ENCODE assay signal across 8 cellular contexts in the genomic region with DNA sequence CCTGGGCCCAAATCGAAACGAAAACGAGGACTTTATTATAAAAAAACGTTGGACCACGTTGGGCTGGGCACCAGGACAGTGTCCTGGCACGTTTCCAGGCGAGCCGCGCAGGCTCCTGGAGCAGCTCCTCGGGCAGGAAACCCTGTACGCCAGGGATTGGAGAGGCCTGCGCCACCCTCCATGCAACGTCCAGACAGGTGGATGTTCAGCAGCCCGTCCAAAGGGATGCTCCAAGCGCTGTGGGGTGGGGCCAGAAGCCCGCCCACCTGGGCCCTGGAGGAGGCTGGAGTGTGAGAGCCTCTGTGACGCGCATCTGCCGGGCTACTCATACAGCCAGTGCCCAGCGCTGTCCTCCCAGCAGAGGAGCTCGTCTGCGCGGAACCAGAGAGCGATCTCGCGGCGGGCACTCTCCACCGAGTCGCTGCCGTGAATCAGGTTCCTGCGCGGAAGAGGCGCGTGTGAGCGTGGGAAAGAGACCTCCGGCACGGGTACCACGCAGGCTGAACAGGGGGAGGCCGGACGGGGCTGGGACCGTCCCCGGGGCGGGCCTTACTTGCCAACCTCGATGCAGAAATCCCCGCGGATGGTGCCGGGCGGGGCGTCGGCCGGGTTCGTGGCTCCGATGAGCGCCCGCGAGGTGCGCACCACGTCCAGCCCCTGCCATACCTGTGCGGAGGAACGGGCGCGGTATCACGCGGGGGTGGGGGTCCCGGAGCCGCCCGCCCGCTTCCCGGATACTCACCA. TPM values are rescaled to one million over a fixed set of nuclear protein-coding genes. Genes with fewer than 3 reads are reported as not detected.
DNase-seq lines count a peak whose midpoint lies in the region; ATAC-seq and TF ChIP-seq lines count a peak whose summit lies in the region.

No MANE protein-coding gene starts in this region.

- no peak overlapping the region for H2AFZ ChIP-seq in GM23248

- peak overlapping the region; percentile 94 for H3K4me3 Mint-ChIP-seq in progenitor cell of endocrine pancreas (ENCODE audit: low read depth)

- peak; percentile 94 for DNase-seq in GM23248
- DNase-seq in RPMI8226 = peak; percentile 46
- peak; percentile 62 for DNase-seq in amniotic epithelial cell (ENCODE audit: low read depth)
- peak; percentile 79 for DNase-seq in left ventricle myocardium superior
- DNase-seq in progenitor cell of endocrine pancreas (ENCODE audit: low spot score, unreplicated experiment) = no peak
- no peak for DNase-seq in H4 (ENCODE audit: low spot score)
- no peak for DNase-seq in NCI-H1436 treated with DMSO at 0.1 percent for 48 hours (lab: John Stamatoyannopoulos, UW)

- intact Hi-C loops in left ventricle myocardium superior (cut with micrococcal nuclease) = no loop called here

- ATAC-seq in left ventricle myocardium superior (peak; percentile 13), GM18867 (IDR thresholded peaks at IDR 0.05; ENCODE audit: unreplicated experiment) (no peak)

- no peaks in the 10 kb centered on the region for H3K9me3 Mint-ChIP-seq in progenitor cell of endocrine pancreas (ENCODE audit: low read depth)

- H3K4me3 ChIP-seq in GM23248 = peak overlapping the region; percentile 86

- in situ Hi-C loops in GM23248 (cut with MboI) = no loop called here

- TF ChIP-seq CTCF in progenitor cell of endocrine pancreas (IDR thresholded peaks at IDR 0.05; ENCODE audit: unreplicated experiment) = no peak

- H3K9me3 ChIP-seq in GM23248 (ENCODE audit: low read depth) = no peaks in the 10 kb centered on the region

- H3K9me2 ChIP-seq in GM23248 (ENCODE audit: insufficient read depth) = no peaks in the 10 kb centered on the region

- H3K27me3 ChIP-seq in GM23248 (replicated peaks; ENCODE audit: insufficient read depth) = no peaks in the 10 kb centered on the region

- H3F3A ChIP-seq in GM23248 (ENCODE audit: insufficient read depth) = peaks cover 11% of the 10 kb centered on the region; the same call in 1 of the 2 replicates

- H3K27ac Mint-ChIP-seq in progenitor cell of endocrine pancreas = peak overlapping the region; percentile 29

- H3K4me1 ChIP-seq in GM23248 (ENCODE audit: insufficient read depth) = peaks cover 9% of the 10 kb centered on the region; the same call in 1 of the 2 replicates

- H3K36me3 Mint-ChIP-seq in progenitor cell of endocrine pancreas (ENCODE audit: insufficient read depth) = peaks cover 4% of the 10 kb centered on the region

- peaks cover 9% of the 10 kb centered on the region for H3K4me1 Mint-ChIP-seq in progenitor cell of endocrine pancreas (ENCODE audit: low read depth)

- H3K9ac ChIP-seq in GM23248 = peak overlapping the region; percentile 86

- 6 to 7% methylated on average over 50 to 61 of the region's 69 CpGs for WGBS in GM23248 (ENCODE audit: low coverage in 1 of 2, low lambda C conversion rate in 2 of 2, missing lambda C conversion rate in 2 of 2), 2 experiments

- no peaks in the 10 kb centered on the region for H3K27me3 Mint-ChIP-seq in progenitor cell of endocrine pancreas

- H3K79me2 ChIP-seq in GM23248 (ENCODE audit: insufficient read depth) = peaks cover 28% of the 10 kb centered on the region

- peak overlapping the region; percentile 93 for H3K4me2 ChIP-seq in GM23248 (ENCODE audit: unreplicated experiment)

- no peaks in the 10 kb centered on the region for H3K36me3 ChIP-seq in GM23248 (ENCODE audit: low read depth)

- peak overlapping the region; percentile 57 for H3K27ac ChIP-seq in GM23248

- no peaks in the 10 kb centered on the region for H4K20me1 ChIP-seq in GM23248 (ENCODE audit: insufficient read depth)

RNA-seq across cellular contexts. Expression of gene NME3, which starts 0.8 kb away (rescaled TPM):
- 45.3 and 57.7 TPM in 2 replicates for total RNA-seq in GM23248 (2014; rRNA removed; shearing (Covaris generic))
- 50.8 and 55.4 TPM in 2 replicates for polyA plus RNA-seq in GM23248 (2016; fragmentation: Nextera tagmentation; extraction: Ambion mirVana)
- 38.3 TPM for total RNA-seq in left ventricle myocardium superior
- total RNA-seq in progenitor cell of endocrine pancreas = 34.4 and 35.3 TPM in 2 replicates
- total RNA-seq in H4 (2014; rRNA removed; shearing (Covaris generic)) = 0.50 TPM in 1 of 2 replicates, not detected in the other

RNA-seq across cellular contexts. Expression of gene EME2, which starts 2.1 kb away (rescaled TPM):
- 9.3 and 12.3 TPM in 2 replicates for total RNA-seq in GM23248 (2014; rRNA removed; shearing (Covaris generic))
- polyA plus RNA-seq in GM23248 (2016; fragmentation: Nextera tagmentation; extraction: Ambion mirVana) = 3.1 and 3.9 TPM in 2 replicates
- total RNA-seq in left ventricle myocardium superior (8.1 TPM), progenitor cell of endocrine pancreas (50.6 and 53.4 TPM in 2 replicates)
- total RNA-seq in H4 (2014; rRNA removed; shearing (Covaris generic)) = 0.90 and 1.2 TPM in 2 replicates

RNA-seq across cellular contexts. Expression of gene MRPS34, which starts 2.4 kb away (rescaled TPM):
- 96.5 and 99.4 TPM in 2 replicates for total RNA-seq in GM23248 (2014; rRNA removed; shearing (Covaris generic))
- 113 and 119 TPM in 2 replicates for polyA plus RNA-seq in GM23248 (2016; fragmentation: Nextera tagmentation; extraction: Ambion mirVana)
- 85.9 TPM for total RNA-seq in left ventricle myocardium superior
- 77.2 and 84.6 TPM in 2 replicates for total RNA-seq in progenitor cell of endocrine pancreas
- 114 and 125 TPM in 2 replicates for total RNA-seq in H4 (2014; rRNA removed; shearing (Covaris generic))

RNA-seq across cellular contexts. Expression of gene SPSB3, which starts 11.9 kb away (rescaled TPM):
- total RNA-seq in GM23248 (2014; rRNA removed; shearing (Covaris generic)) = 35.3 and 50.2 TPM in 2 replicates
- 35.1 and 35.6 TPM in 2 replicates for polyA plus RNA-seq in GM23248 (2016; fragmentation: Nextera tagmentation; extraction: Ambion mirVana)
- total RNA-seq in left ventricle myocardium superior = 40.8 TPM
- total RNA-seq in progenitor cell of endocrine pancreas = 47.8 and 50.2 TPM in 2 replicates
- total RNA-seq in H4 (2014; rRNA removed; shearing (Covaris generic)) = 20.1 and 23.9 TPM in 2 replicates

RNA-seq across cellular contexts. Expression of gene NUBP2, which starts 12.3 kb away (rescaled TPM):
- 88.9 and 189 TPM in 2 replicates for total RNA-seq in GM23248 (2014; rRNA removed; shearing (Covaris generic))
- 64.3 and 66.4 TPM in 2 replicates for polyA plus RNA-seq in GM23248 (2016; fragmentation: Nextera tagmentation; extraction: Ambion mirVana)
- total RNA-seq in left ventricle myocardium superior (36.6 TPM), progenitor cell of endocrine pancreas (59.9 and 65.4 TPM in 2 replicates)
- 38.9 and 112 TPM in 2 replicates for total RNA-seq in H4 (2014; rRNA removed; shearing (Covaris generic))

Comparison
In these comparisons a context has a peak if more than half of its experiments do, and no peak if none do; other contexts are left out.
1. DNase-seq: peak in GM23248 (single experiment), RPMI8226 (single experiment), amniotic epithelial cell (single experiment) and left ventricle myocardium superior (single experiment); none in progenitor cell of endocrine pancreas (single experiment), H4 (single experiment) and NCI-H1436 treated with DMSO at 0.1 percent for 48 hours (single experiment).
2. RNA of gene NME3, which starts 0.8 kb away (total RNA-seq): 45.3 to 57.7 TPM in GM23248, 38.3 TPM in left ventricle myocardium superior (single experiment) and 34.4 to 35.3 TPM in progenitor cell of endocrine pancreas; 0.50 TPM in H4; every median in the first group is over 10 times any median in the second.